19 cellular contexts compared by ENCODE assay signal in the genomic region with DNA sequence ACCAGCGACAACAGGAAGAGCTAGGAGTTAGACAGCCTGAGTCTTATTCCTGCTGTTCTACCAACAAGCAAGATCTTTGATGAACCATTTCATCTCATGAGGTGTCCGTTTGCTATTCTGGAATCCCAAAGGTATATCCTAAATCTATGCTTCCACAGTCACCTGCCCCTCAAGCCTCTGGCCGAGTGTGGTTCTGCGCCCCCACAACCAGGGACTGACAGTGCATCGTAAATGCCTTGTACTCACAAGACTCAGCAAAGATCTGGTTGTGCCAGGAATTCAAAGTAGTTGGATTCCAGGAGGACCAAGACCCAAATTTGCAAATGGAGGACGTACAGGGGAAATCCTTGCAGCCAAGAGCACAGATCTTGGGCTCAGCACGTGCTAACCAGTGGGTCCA. TPM values are rescaled to one million over a fixed set of nuclear protein-coding genes. Genes with fewer than 3 reads are reported as not detected.
DNase-seq lines count a peak whose midpoint lies in the region; ATAC-seq, FAIRE-seq and TF ChIP-seq lines count a peak whose summit lies in the region.
"Had no signal": no experiment of that assay in that cellular context is flagged by ENCODE, and none has a peak within 500 bp of the region (broad histone marks: within the 10 kb centered on the region; RNA-seq: fewer than 3 reads in every experiment).

No MANE protein-coding gene starts in this region.

- H4K20me1 ChIP-seq in BLaER1 treated with 17β-estradiol and CSF1 and Interleukin-3, amounts not matched to agents 10 nM and 100 nM: no peaks in the 10 kb centered on the region; a peak in 1 of 22 replicates

- peaks cover 57% of the 10 kb centered on the region for H3K27me3 Mint-ChIP-seq in nephron progenitor cell (ENCODE audit: low read depth, poor library complexity)

- H3K4me3 Mint-ChIP-seq in nephron progenitor cell: peak overlapping the region; percentile 30
- H3K4me3 Mint-ChIP-seq: CD14-positive monocyte; CD4-positive, alpha-beta T cell had no signal

- 69 to 86% methylated on average over 7 of the region's 7 CpGs for WGBS in pancreas, 2 donors

- peak overlapping the region in 8 of 11 experiments; percentile 53 to 87 (median 77); a peak in 16 of 22 replicates for H3K4me2 ChIP-seq in BLaER1 treated with 17β-estradiol and CSF1 and Interleukin-3, amounts not matched to agents 10 nM and 100 nM

- no peaks in the 10 kb centered on the region for H3K36me3 ChIP-seq in BLaER1 treated with 17β-estradiol and CSF1 and Interleukin-3, amounts not matched to agents 10 nM and 100 nM
- H3K36me3 ChIP-seq in brain microvascular endothelial cell (replicated peaks): no peaks in the 10 kb centered on the region
- H3K36me3 ChIP-seq in pancreas: no peaks in the 10 kb centered on the region

- peaks cover 27 to 48% (median 36%) of the 10 kb centered on the region in 10 experiments for H3K4me1 ChIP-seq in BLaER1 treated with 17β-estradiol and CSF1 and Interleukin-3, amounts not matched to agents 10 nM and 100 nM
- no peaks in the 10 kb centered on the region for H3K4me1 ChIP-seq in pancreas

- H3K9me3 ChIP-seq in BLaER1 treated with 17β-estradiol and CSF1 and Interleukin-3, amounts not matched to agents 10 nM and 100 nM (replicated peaks in 1 of 11): no peaks in the 10 kb centered on the region
- H3K9me3 ChIP-seq in pancreas: no peaks in the 10 kb centered on the region

- H3K9me3 Mint-ChIP-seq in nephron progenitor cell: no peaks in the 10 kb centered on the region
- H3K9me3 Mint-ChIP-seq: CD4-positive, alpha-beta T cell had no signal

- H3K27me3 ChIP-seq in BLaER1 treated with 17β-estradiol and CSF1 and Interleukin-3, amounts not matched to agents 10 nM and 100 nM: no peaks in the 10 kb centered on the region
- H3K27me3 ChIP-seq in brain microvascular endothelial cell (replicated peaks): peaks cover 3% of the 10 kb centered on the region
- no peaks in the 10 kb centered on the region for H3K27me3 ChIP-seq in pancreas

- H3K9ac ChIP-seq in BLaER1 treated with 17β-estradiol and CSF1 and Interleukin-3, amounts not matched to agents 10 nM and 100 nM: no peak overlapping the region
- H3K9ac ChIP-seq: GM23248 had no signal

- intact Hi-C loops in pancreas (cut with DNase I): no loop called here

- FAIRE-seq in pancreas (lab: Jason Lieb, UNC): no peak
- FAIRE-seq: GM12891, GM18507, GM19239, H1 had no signal

- ATAC-seq in pancreas (no peak), HG02759 (IDR thresholded peaks at IDR 0.05; ENCODE audit: unreplicated experiment) (no peak)

- H3K36me3 Mint-ChIP-seq in nephron progenitor cell (ENCODE audit: low read depth): no peaks in the 10 kb centered on the region
- H3K36me3 Mint-ChIP-seq: CD14-positive monocyte had no signal

- H3K27ac ChIP-seq in BLaER1 treated with 17β-estradiol and CSF1 and Interleukin-3, amounts not matched to agents 10 nM and 100 nM: no peak overlapping the region
- H3K27ac ChIP-seq in angular gyrus (ENCODE audit: low read depth, low read length) (peak overlapping the region; percentile 54), brain microvascular endothelial cell (no peak overlapping the region), pancreas (no peak overlapping the region)
- H3K27ac ChIP-seq: GM23248 had no signal

- no peak for DNase-seq in nephron progenitor cell
- no peak for DNase-seq in brain microvascular endothelial cell
- no peak for DNase-seq in pancreas
- DNase-seq: Calu3; CD4-positive, alpha-beta T cell; COR-L47; DMS53; DMS79 treated with DMSO at 0.1 percent for 48 hours; GF-D8; GM23248; HCEC 1CT had no signal

- in situ Hi-C loops in brain microvascular endothelial cell (cut with HindIII; ENCODE audit: low pct_ligation_motif_present, low sequenced_read_pairs): no loop called here

- H3K27ac Mint-ChIP-seq in nephron progenitor cell: no peak overlapping the region
- H3K27ac Mint-ChIP-seq: CD14-positive monocyte; CD4-positive, alpha-beta T cell had no signal

- no peak overlapping the region for H3K4me3 ChIP-seq in BLaER1 treated with 17β-estradiol and CSF1 and Interleukin-3, amounts not matched to agents 10 nM and 100 nM
- H3K4me3 ChIP-seq in brain microvascular endothelial cell (ENCODE audit: low read depth, low read length) (no peak overlapping the region), pancreas (no peak overlapping the region)
- H3K4me3 ChIP-seq: GM23248 had no signal

- TF ChIP-seq CTCF in nephron progenitor cell (IDR thresholded peaks at IDR 0.05) (no peak), brain microvascular endothelial cell (IDR thresholded peaks at IDR 0.05; ENCODE audit: low read depth, low read length, missing control alignments) (no peak), pancreas (IDR thresholded peaks at IDR 0.05) (no peak)

- peaks cover 48% of the 10 kb centered on the region for H3K4me1 Mint-ChIP-seq in nephron progenitor cell
- H3K4me1 Mint-ChIP-seq: CD14-positive monocyte had no signal

RNA-seq across cellular contexts. Expression of a gene that starts 47.5 kb away (rescaled TPM):
- 1 to 10 TPM; 1.7 to 9.6 (median 4.2) TPM for total RNA-seq in pancreas
- polyA plus RNA-seq in pancreas: 10 to 100 TPM in 1 of 2 donors, 1 to 10 TPM in 1; 3.0 to 11.0 TPM
- total RNA-seq: Calu3 had no signal
